Comparison of ENCODE assay signal across 24 cellular contexts in genomic region chr3:38755130-38755529, GRCh38.
A peak's percentile ranks its signal among the peaks of the same experiment; 100 is the strongest.
DNase-seq lines count a peak whose midpoint lies in the region; ATAC-seq and TF ChIP-seq lines count a peak whose summit lies in the region.
"Had no signal": no experiment of that assay in that cellular context is flagged by ENCODE, and none has a peak within 500 bp of the region (broad histone marks: within the 10 kb centered on the region; RNA-seq: fewer than 3 reads in every experiment).

No MANE protein-coding gene starts in this region.

- no peak for TF ChIP-seq CTCF in SK-N-SH (IDR thresholded peaks at IDR 0.05)
- no peak for TF ChIP-seq CTCF in endodermal cell (conservative IDR thresholded peaks at IDR 0.05)
- TF ChIP-seq CTCF in osteoblast (IDR thresholded peaks at IDR 0.05; ENCODE audit: extremely low read depth, low read depth, low read length), result no peak

- H3K27me3 ChIP-seq in SK-N-SH (ENCODE audit: insufficient read depth) (no peaks in the 10 kb centered on the region), endodermal cell (ENCODE audit: control insufficient read depth, insufficient read depth, low read length, poor library complexity, severe bottlenecking) (peaks cover 71% of the 10 kb centered on the region), mesendoderm (ENCODE audit: insufficient read depth, low read length, poor library complexity) (no peaks in the 10 kb centered on the region), osteoblast (ENCODE audit: insufficient read depth, low read length) (no peaks in the 10 kb centered on the region)
- H3K27me3 ChIP-seq: right atrium auricular region had no signal

- no peak overlapping the region for H3K4me3 Mint-ChIP-seq in endodermal cell
- H3K4me3 Mint-ChIP-seq: activated B cell treated with CpG ODN at 0.5 μM for 24 hours; activated CD8-positive, alpha-beta T cell treated with anti-CD3 and anti-CD28 coated beads, Interleukin-2, amount 10 ng/mL, durations not matched to agents 7 days and 5 days; activated naive CD4-positive, alpha-beta T cell treated with anti-CD3 and anti-CD28 coated beads for 36 hours; T-helper 1 cell treated with Interleukin-12 subunit alpha and Interleukin-12 subunit beta and Interleukin-4 antibody, amounts not matched to agents 30 μg/mL and 1 μg/mL, for 36 hours had no signal

- H3K4me2 ChIP-seq in SK-N-SH, result no peak overlapping the region
- H3K4me2 ChIP-seq in mesendoderm (ENCODE audit: low read length), result no peak overlapping the region
- H3K4me2 ChIP-seq in osteoblast (ENCODE audit: insufficient read depth, low read length), result no peak overlapping the region

- POLR2A ChIA-PET in SK-N-SH (lab: Yijun Ruan, JAX), result no interaction called here

- H4K20me1 ChIP-seq in SK-N-SH (ENCODE audit: insufficient read depth) (no peaks in the 10 kb centered on the region), osteoblast (ENCODE audit: insufficient read depth, low read length) (no peaks in the 10 kb centered on the region)

- H3K79me2 ChIP-seq in SK-N-SH (ENCODE audit: insufficient read depth) (no peaks in the 10 kb centered on the region), mesendoderm (ENCODE audit: control insufficient read depth, insufficient read depth, low read length) (no peaks in the 10 kb centered on the region), osteoblast (ENCODE audit: insufficient read depth, low read length) (no peaks in the 10 kb centered on the region)

- no peak overlapping the region for H2AK5ac ChIP-seq in mesendoderm (ENCODE audit: low read length)

- no peak overlapping the region for H3K4me3 ChIP-seq in SK-N-SH (ENCODE audit: low read depth in 2 of 2, low read length in 1 of 2)
- H3K4me3 ChIP-seq in endodermal cell (ENCODE audit: low read length), result no peak overlapping the region
- H3K4me3 ChIP-seq in mesendoderm (ENCODE audit: low read length), result no peak overlapping the region
- H3K4me3 ChIP-seq in osteoblast (ENCODE audit: insufficient read depth, low read length), result no peak overlapping the region
- H3K4me3 ChIP-seq: lung, right atrium auricular region had no signal

- H4K8ac ChIP-seq in mesendoderm (ENCODE audit: low read depth, low read length), result no peak overlapping the region

- H3K36me3 Mint-ChIP-seq in endodermal cell (ENCODE audit: low read depth), result no peaks in the 10 kb centered on the region

- 34% methylated on average over 5 of the region's 5 CpGs for WGBS in SK-N-SH (ENCODE audit: low lambda C conversion rate)
- WGBS in endodermal cell (ENCODE audit: insufficient coverage in 1 of 2, insufficient read length in 1 of 2), 2 experiments, result 59 to 65% methylated on average over 5 of the region's 5 CpGs
- no CpG with 5 or more reads among the region's 5 CpGs for WGBS in mesendoderm (ENCODE audit: extremely low coverage, insufficient coverage, low lambda C conversion rate)

- H4K5ac ChIP-seq in mesendoderm (ENCODE audit: low read length), result no peak overlapping the region

- CTCF ChIA-PET in SK-N-SH (lab: Yijun Ruan, JAX), result no interaction called here

- H3K56ac ChIP-seq in mesendoderm (ENCODE audit: low read length), result no peak overlapping the region

- H2BK15ac ChIP-seq in mesendoderm (replicated peaks; ENCODE audit: low read depth), result no peak overlapping the region

- H3K27ac Mint-ChIP-seq in endodermal cell, result no peak overlapping the region
- H3K27ac Mint-ChIP-seq: activated B cell treated with CpG ODN at 0.5 μM for 24 hours; activated CD8-positive, alpha-beta T cell treated with anti-CD3 and anti-CD28 coated beads, Interleukin-2, amount 10 ng/mL, durations not matched to agents 7 days and 5 days; activated naive CD4-positive, alpha-beta T cell treated with anti-CD3 and anti-CD28 coated beads for 36 hours; T-helper 1 cell treated with Interleukin-12 subunit alpha and Interleukin-12 subunit beta and Interleukin-4 antibody, amounts not matched to agents 30 μg/mL and 1 μg/mL, for 36 hours had no signal

- no peak overlapping the region for H3K18ac ChIP-seq in mesendoderm (ENCODE audit: low read length)

- no peaks in the 10 kb centered on the region for H3K9me3 Mint-ChIP-seq in endodermal cell
- H3K9me3 Mint-ChIP-seq: activated B cell treated with CpG ODN at 0.5 μM for 24 hours; activated naive CD4-positive, alpha-beta T cell treated with anti-CD3 and anti-CD28 coated beads for 36 hours; T-helper 1 cell treated with Interleukin-12 subunit alpha and Interleukin-12 subunit beta and Interleukin-4 antibody, amounts not matched to agents 30 μg/mL and 1 μg/mL, for 36 hours had no signal

- peaks cover 40% of the 10 kb centered on the region for H3K27me3 Mint-ChIP-seq in endodermal cell (ENCODE audit: insufficient read depth)

- H3K9me2 ChIP-seq in SK-N-SH, result no peaks in the 10 kb centered on the region

- no peaks in the 10 kb centered on the region for H3K4me1 ChIP-seq in SK-N-SH (ENCODE audit: control insufficient read depth in 1 of 2, insufficient read depth in 2 of 2, low read depth in 1 of 2, low read length in 1 of 2)
- H3K4me1 ChIP-seq in endodermal cell (ENCODE audit: control insufficient read depth, insufficient read depth, low read length), result no peaks in the 10 kb centered on the region
- H3K4me1 ChIP-seq in mesendoderm (ENCODE audit: control insufficient read depth, low read depth, low read length), result no peaks in the 10 kb centered on the region
- no peaks in the 10 kb centered on the region for H3K4me1 ChIP-seq in osteoblast (ENCODE audit: insufficient read depth, low read length)
- H3K4me1 ChIP-seq: right atrium auricular region had no signal

- H3K23ac ChIP-seq in mesendoderm (ENCODE audit: low read length), result no peak overlapping the region

- H3K36me3 ChIP-seq in SK-N-SH (replicated peaks in 1 of 2; ENCODE audit: control insufficient read depth in 1 of 2, insufficient read depth in 2 of 2, low read length in 1 of 2) (no peaks in the 10 kb centered on the region), endodermal cell (ENCODE audit: control insufficient read depth, insufficient read depth, low read length) (no peaks in the 10 kb centered on the region), mesendoderm (ENCODE audit: control insufficient read depth, insufficient read depth, low read length) (no peaks in the 10 kb centered on the region), osteoblast (ENCODE audit: insufficient read depth, low read length) (no peaks in the 10 kb centered on the region)
- H3K36me3 ChIP-seq: right atrium auricular region had no signal

- no peaks in the 10 kb centered on the region for H3K79me1 ChIP-seq in mesendoderm (ENCODE audit: low read length)

- no peak for TF ChIP-seq EP300 in SK-N-SH (IDR thresholded peaks at IDR 0.05; ENCODE audit: borderline replicate concordance in 1 of 2, low read depth in 1 of 2, low read length in 1 of 2)

- H3K4me1 Mint-ChIP-seq in endodermal cell, result no peaks in the 10 kb centered on the region
- H3K4me1 Mint-ChIP-seq: activated B cell treated with CpG ODN at 0.5 μM for 24 hours had no signal

- H3K27ac ChIP-seq in SK-N-SH (ENCODE audit: low read depth in 2 of 2, low read length in 1 of 2) (no peak overlapping the region), endodermal cell (ENCODE audit: low read depth, low read length) (no peak overlapping the region), mesendoderm (ENCODE audit: low read depth, low read length) (no peak overlapping the region), osteoblast (ENCODE audit: low read depth, low read length) (no peak overlapping the region)
- H3K27ac ChIP-seq: 22Rv1, right atrium auricular region had no signal

- H3K9ac ChIP-seq in SK-N-SH (no peak overlapping the region), endodermal cell (ENCODE audit: extremely low read depth, low read length, poor library complexity, severe bottlenecking) (no peak overlapping the region), mesendoderm (ENCODE audit: low read length) (no peak overlapping the region)

- H2AFZ ChIP-seq in SK-N-SH (ENCODE audit: low read depth), result no peak overlapping the region
- no peak overlapping the region for H2AFZ ChIP-seq in osteoblast (ENCODE audit: low read length)

- no peak for TF ChIP-seq RAD21 in SK-N-SH (IDR thresholded peaks at IDR 0.05; ENCODE audit: low read length)

- H3K9me3 ChIP-seq in SK-N-SH (no peaks in the 10 kb centered on the region), endodermal cell (ENCODE audit: control insufficient read depth, low read length) (peaks cover 2% of the 10 kb centered on the region), osteoblast (ENCODE audit: low read depth, low read length) (no peaks in the 10 kb centered on the region)
- H3K9me3 ChIP-seq: right atrium auricular region had no signal

- H3K4ac ChIP-seq in mesendoderm (ENCODE audit: low read depth, low read length), result no peak overlapping the region

- ATAC-seq in SK-N-SH treated with all-trans-retinoic acid at 6 μM for 48 hours, result no peak
- ATAC-seq: activated CD8-positive, alpha-beta T cell treated with anti-CD3 and anti-CD28 coated beads, Interleukin-2, amount 10 ng/mL, durations not matched to agents 7 days and 5 days had no signal

- H3F3A ChIP-seq in SK-N-SH (replicated peaks; ENCODE audit: insufficient read depth), result no peaks in the 10 kb centered on the region

- DNase-seq in SK-N-SH (no peak), RKO (ENCODE audit: low spot score) (peak; percentile 8), endodermal cell (peak; percentile 67), mesendoderm (peak; percentile 28), NCI-H1048 (lab: John Stamatoyannopoulos, UW) (no peak), osteoblast (ENCODE audit: insufficient read length, low spot score, missing footprints) (no peak)
- no peak for DNase-seq in activated CD4-positive, alpha-beta T cell treated with anti-CD3 and anti-CD28 coated beads, Interleukin-2, amount 50 U/mL, for 1 hour
- DNase-seq: activated B cell treated with CpG ODN at 0.5 μM for 24 hours; activated CD8-positive, alpha-beta T cell treated with anti-CD3 and anti-CD28 coated beads, Interleukin-2, amount 10 ng/mL, durations not matched to agents 7 days and 5 days; activated naive CD4-positive, alpha-beta T cell treated with anti-CD3 and anti-CD28 coated beads for 36 hours; activated T-cell treated with anti-CD3 and anti-CD28 coated beads, Interleukin-2, amount 50 U/mL, for 1 hour; anterior cingulate cortex; effector memory CD4-positive, alpha-beta T cell; head of caudate nucleus; NCI-H1436 treated with DMSO at 0.1 percent for 48 hours; NCI-H748 treated with DMSO at 0.1 percent for 48 hours; occipital lobe; OCI-M1; substantia nigra had no signal

- H2BK120ac ChIP-seq in mesendoderm (ENCODE audit: low read depth, low read length), result no peak overlapping the region

- no peak overlapping the region for H2BK5ac ChIP-seq in mesendoderm (ENCODE audit: low read length)

TF ChIP-seq in SK-N-SH, 30 proteins besides CTCF, POLR2A, EP300 and RAD21 (continues in another document):
- TF ChIP-seq JUND (IDR thresholded peaks at IDR 0.05), result no peak

TF ChIP-seq in SK-N-SH treated with all-trans-retinoic acid at 6 μM for 48 hours, 23 proteins besides CTCF, POLR2A, EP300 and RAD21 (continues in another document):
- no peak for TF ChIP-seq ZNF565 (CRISPR knock-in tag; conservative IDR thresholded peaks at IDR 0.05; ENCODE audit: low read depth)
- no peak for TF ChIP-seq ZFP3 (CRISPR knock-in tag; IDR thresholded peaks at IDR 0.05)

Comparison
In these comparisons a context has a peak if more than half of its experiments do, and no peak if none do; other contexts are left out.
1. DNase-seq: peak in RKO (single experiment), endodermal cell (single experiment) and mesendoderm (single experiment); none in SK-N-SH (single experiment), NCI-H1048 (single experiment), osteoblast (single experiment) and activated CD4-positive, alpha-beta T cell treated with anti-CD3 and anti-CD28 coated beads, Interleukin-2, amount 50 U/mL, for 1 hour (single experiment).